20 cellular contexts compared by ENCODE assay signal in the genomic region with DNA sequence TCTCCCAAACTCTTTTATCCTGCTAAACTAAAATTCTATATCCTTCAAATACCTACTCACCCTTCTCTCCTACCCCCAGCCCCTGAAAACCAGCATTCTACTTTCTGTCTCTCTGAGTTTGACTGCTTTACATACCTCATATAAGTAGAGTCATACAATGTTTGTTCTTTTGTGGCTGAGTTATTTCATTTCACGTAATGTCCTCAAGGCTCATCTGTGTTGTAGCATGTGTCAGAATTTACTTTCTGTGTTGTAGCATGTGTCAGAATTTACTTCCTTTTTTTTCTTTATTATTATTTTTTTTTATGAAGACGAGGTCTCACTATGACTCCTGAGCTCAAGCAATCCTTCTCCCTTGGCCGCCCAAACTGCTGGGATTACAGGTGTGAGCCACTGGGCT. TPM values are rescaled to one million over a fixed set of nuclear protein-coding genes. Genes with fewer than 3 reads are reported as not detected.
DNase-seq lines count a peak whose midpoint lies in the region; ATAC-seq lines count a peak whose summit lies in the region.
"Had no signal": no experiment of that assay in that cellular context is flagged by ENCODE, and none has a peak within 500 bp of the region (broad histone marks: within the 10 kb centered on the region; RNA-seq: fewer than 3 reads in every experiment).

No MANE protein-coding gene starts in this region.

- CTCF ChIA-PET in CD4-positive, alpha-beta memory T cell (lab: Charles Lee; ENCODE audit: partially characterized antibody) = no interaction called here

- ATAC-seq in HG03095 (IDR thresholded peaks at IDR 0.05; ENCODE audit: unreplicated experiment) (peak; percentile 53), memory B cell (ENCODE audit: low read depth) (peak; percentile 35), HG02970 (IDR thresholded peaks at IDR 0.05; ENCODE audit: low FRiP score, unreplicated experiment) (no peak), HG02798 (IDR thresholded peaks at IDR 0.05; ENCODE audit: poor library complexity, unreplicated experiment) (no peak), HG03571 (IDR thresholded peaks at IDR 0.05; ENCODE audit: unreplicated experiment) (no peak)
- ATAC-seq: A549 had no signal

- peaks cover 15 to 28% of the 10 kb centered on the region in 2 donors for H3K36me3 Mint-ChIP-seq in CD4-positive, alpha-beta memory T cell
- H3K36me3 Mint-ChIP-seq in memory B cell = peaks cover 24% of the 10 kb centered on the region

- intact Hi-C loops in CD4-positive, alpha-beta memory T cell (cut with micrococcal nuclease) = no loop called here

- peaks cover 0 to 14% (median 2%) of the 10 kb centered on the region in 4 donors for H3K4me1 Mint-ChIP-seq in CD4-positive, alpha-beta memory T cell
- peaks cover 8% of the 10 kb centered on the region for H3K4me1 Mint-ChIP-seq in memory B cell

- no peak for DNase-seq in CD4-positive, alpha-beta memory T cell
- DNase-seq in SK-N-MC (ENCODE audit: low read depth, low spot score) = no peak
- no peak for DNase-seq in memory B cell (ENCODE audit: low spot score in 2 of 2)
- no peak for DNase-seq in activated effector memory CD4-positive, alpha-beta T cell treated with anti-CD3 and anti-CD28 coated beads, Interleukin-2, amount 50 U/mL, for 16 hours
- DNase-seq: Calu3, DMS79 treated with DMSO at 0.1 percent for 48 hours, GF-D8, KG1, NCI-H1930, NCI-H2171, NCI-H774, SJCRH30 had no signal

- no peak overlapping the region for H3K9ac ChIP-seq in SK-N-MC (ENCODE audit: insufficient read length)

- H3K27me3 ChIP-seq in CD4-positive, alpha-beta memory T cell (ENCODE audit: insufficient read depth, low read length) = no peaks in the 10 kb centered on the region
- H3K27me3 ChIP-seq: SJCRH30 had no signal

- peak overlapping the region in 5 of 7 donors; percentile 10 to 94 (median 48) for H3K27ac Mint-ChIP-seq in CD4-positive, alpha-beta memory T cell
- no peak overlapping the region for H3K27ac Mint-ChIP-seq in memory B cell

- no peaks in the 10 kb centered on the region for H3K9me3 ChIP-seq in CD4-positive, alpha-beta memory T cell (ENCODE audit: control insufficient read depth in 1 of 2, low read length in 2 of 2)
- no peaks in the 10 kb centered on the region for H3K9me3 ChIP-seq in SK-N-MC (ENCODE audit: low read depth, low read length)
- H3K9me3 ChIP-seq: A549, SJCRH30 had no signal

- H3K4me3 Mint-ChIP-seq in CD4-positive, alpha-beta memory T cell = no peak overlapping the region
- H3K4me3 Mint-ChIP-seq in memory B cell = no peak overlapping the region

- no peaks in the 10 kb centered on the region for H3K4me1 ChIP-seq in CD4-positive, alpha-beta memory T cell (ENCODE audit: insufficient read depth, low read length)
- H3K4me1 ChIP-seq: A549, SJCRH30 had no signal

- no peaks in the 10 kb centered on the region for H3K27me3 Mint-ChIP-seq in CD4-positive, alpha-beta memory T cell
- no peaks in the 10 kb centered on the region for H3K27me3 Mint-ChIP-seq in memory B cell

- peaks cover 0 to 2% (median 0%) of the 10 kb centered on the region in 8 donors for H3K9me3 Mint-ChIP-seq in CD4-positive, alpha-beta memory T cell
- peaks cover 1% of the 10 kb centered on the region for H3K9me3 Mint-ChIP-seq in memory B cell

- POLR2A ChIA-PET in CD4-positive, alpha-beta memory T cell (lab: Charles Lee; ENCODE audit: partially characterized antibody) = no interaction called here

- no peaks in the 10 kb centered on the region for H3K36me3 ChIP-seq in CD4-positive, alpha-beta memory T cell (ENCODE audit: insufficient read depth, low read length)
- H3K36me3 ChIP-seq in SK-N-MC (ENCODE audit: insufficient read depth, low read length) = peaks cover 24% of the 10 kb centered on the region
- H3K36me3 ChIP-seq: SJCRH30 had no signal

- H3K27ac ChIP-seq in CD4-positive, alpha-beta memory T cell (ENCODE audit: low read depth, low read length) = no peak overlapping the region
- H3K27ac ChIP-seq in SK-N-MC = peak overlapping the region; percentile 88
- H3K27ac ChIP-seq: A549, HL-60, RWPE1, SJCRH30 had no signal

- H3K4me3 ChIP-seq in CD4-positive, alpha-beta memory T cell (ENCODE audit: low read length in 2 of 2) = no peak overlapping the region
- H3K4me3 ChIP-seq in SK-N-MC = no peak overlapping the region
- H3K4me3 ChIP-seq: A549, SJCRH30 had no signal

RNA-seq across cellular contexts. Expression of a gene that starts 20.1 kb away (rescaled TPM):
- 10 to 100 TPM; 20.0 to 21.8 TPM for total RNA-seq in CD4-positive, alpha-beta memory T cell
- polyA plus RNA-seq in CD4-positive, alpha-beta memory T cell = 1 to 10 TPM; 5.3 to 5.8 TPM

RNA-seq across cellular contexts. Expression of a gene that starts 20.4 kb away (rescaled TPM):
- 10 to 100 TPM; 52.4 to 58.0 TPM for total RNA-seq in CD4-positive, alpha-beta memory T cell
- 10 to 100 TPM; 36.6 to 52.9 TPM for polyA plus RNA-seq in CD4-positive, alpha-beta memory T cell

RNA-seq across cellular contexts. Expression of a gene that starts 31.7 kb away (rescaled TPM):
- total RNA-seq in CD4-positive, alpha-beta memory T cell = 1 to 10 TPM; 1.5 to 1.6 TPM
- polyA plus RNA-seq in CD4-positive, alpha-beta memory T cell = under 1 TPM in 1 of 2 donors, not detected in 1; 0.09 TPM
- total RNA-seq: NCI-H460, SJCRH30 had no signal

Comparison
In these comparisons a context has a peak if more than half of its experiments do, and no peak if none do; other contexts are left out.
1. ATAC-seq: peak in HG03095 (single experiment) and memory B cell (single experiment); none in HG02970 (single experiment), HG02798 (single experiment) and HG03571 (single experiment).